1 cellular context compared by ENCODE assay signal in the genomic region with DNA sequence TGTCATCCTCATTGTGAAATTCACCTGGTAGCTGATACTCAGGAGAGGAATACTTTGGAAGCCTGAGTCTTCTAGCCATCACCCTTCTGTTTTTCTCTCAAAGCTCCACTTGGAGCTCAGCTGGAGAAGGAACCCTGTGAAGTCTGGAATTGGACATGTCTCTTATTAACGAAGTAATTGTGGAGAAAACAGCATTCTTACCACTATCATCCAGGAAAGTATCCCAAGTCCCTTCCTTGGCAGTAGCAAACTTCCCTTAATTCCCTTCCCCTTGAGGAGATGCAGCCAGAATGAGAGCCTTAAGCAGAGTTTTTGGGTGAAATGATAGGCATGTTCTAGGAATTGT.
TF ChIP-seq lines count a peak whose summit lies in the region.

No MANE protein-coding gene starts in this region.

TF ChIP-seq in H1, 55 proteins besides CTCF, POLR2A, EP300 and RAD21:
- TF ChIP-seq SP4 (IDR thresholded peaks at IDR 0.05; ENCODE audit: low read length) (no peak), SP2 (IDR thresholded peaks at IDR 0.05; ENCODE audit: low read length) (no peak), KDM4A (IDR thresholded peaks at IDR 0.05; ENCODE audit: low read depth, low read length, severe bottlenecking) (no peak), SIN3A (conservative IDR thresholded peaks at IDR 0.05 in 1 of 2, IDR thresholded peaks at IDR 0.05 in 1 of 2; ENCODE audit: low read depth in 1 of 2, low read length in 2 of 2) (no peak), ZNF274 (IDR thresholded peaks at IDR 0.05; ENCODE audit: borderline replicate concordance, extremely low read depth, low read length) (no peak), HDAC2 (IDR thresholded peaks at IDR 0.05; ENCODE audit: borderline replicate concordance in 1 of 2, low read depth in 2 of 2, low read length in 2 of 2) (no peak), SAP30 (IDR thresholded peaks at IDR 0.05; ENCODE audit: insufficient read depth, insufficient replicate concordance, low read length) (no peak), YY1 (IDR thresholded peaks at IDR 0.05; ENCODE audit: low read depth, low read length) (no peak), POLR2AphosphoS5 (IDR thresholded peaks at IDR 0.05; ENCODE audit: low read depth, low read length) (no peak), BACH1 (IDR thresholded peaks at IDR 0.05; ENCODE audit: low read length) (no peak), JUN (IDR thresholded peaks at IDR 0.05; ENCODE audit: low read depth, low read length) (no peak), GTF2F1 (IDR thresholded peaks at IDR 0.05; ENCODE audit: borderline replicate concordance, low read depth, low read length) (no peak), SIRT6 (IDR thresholded peaks at IDR 0.05; ENCODE audit: low read length) (no peak), SIX5 (IDR thresholded peaks at IDR 0.05; ENCODE audit: low read depth, low read length) (no peak), EZH2 (IDR thresholded peaks at IDR 0.05; ENCODE audit: low read depth, low read length, severe bottlenecking) (no peak), RBBP5 (IDR thresholded peaks at IDR 0.05; ENCODE audit: borderline replicate concordance, low read depth, low read length) (no peak), BCL11A (IDR thresholded peaks at IDR 0.05; ENCODE audit: low read depth in 2 of 2, low read length in 2 of 2) (no peak), TAF1 (IDR thresholded peaks at IDR 0.05; ENCODE audit: low read depth, low read length) (no peak)
- TF ChIP-seq, protein P1, sequence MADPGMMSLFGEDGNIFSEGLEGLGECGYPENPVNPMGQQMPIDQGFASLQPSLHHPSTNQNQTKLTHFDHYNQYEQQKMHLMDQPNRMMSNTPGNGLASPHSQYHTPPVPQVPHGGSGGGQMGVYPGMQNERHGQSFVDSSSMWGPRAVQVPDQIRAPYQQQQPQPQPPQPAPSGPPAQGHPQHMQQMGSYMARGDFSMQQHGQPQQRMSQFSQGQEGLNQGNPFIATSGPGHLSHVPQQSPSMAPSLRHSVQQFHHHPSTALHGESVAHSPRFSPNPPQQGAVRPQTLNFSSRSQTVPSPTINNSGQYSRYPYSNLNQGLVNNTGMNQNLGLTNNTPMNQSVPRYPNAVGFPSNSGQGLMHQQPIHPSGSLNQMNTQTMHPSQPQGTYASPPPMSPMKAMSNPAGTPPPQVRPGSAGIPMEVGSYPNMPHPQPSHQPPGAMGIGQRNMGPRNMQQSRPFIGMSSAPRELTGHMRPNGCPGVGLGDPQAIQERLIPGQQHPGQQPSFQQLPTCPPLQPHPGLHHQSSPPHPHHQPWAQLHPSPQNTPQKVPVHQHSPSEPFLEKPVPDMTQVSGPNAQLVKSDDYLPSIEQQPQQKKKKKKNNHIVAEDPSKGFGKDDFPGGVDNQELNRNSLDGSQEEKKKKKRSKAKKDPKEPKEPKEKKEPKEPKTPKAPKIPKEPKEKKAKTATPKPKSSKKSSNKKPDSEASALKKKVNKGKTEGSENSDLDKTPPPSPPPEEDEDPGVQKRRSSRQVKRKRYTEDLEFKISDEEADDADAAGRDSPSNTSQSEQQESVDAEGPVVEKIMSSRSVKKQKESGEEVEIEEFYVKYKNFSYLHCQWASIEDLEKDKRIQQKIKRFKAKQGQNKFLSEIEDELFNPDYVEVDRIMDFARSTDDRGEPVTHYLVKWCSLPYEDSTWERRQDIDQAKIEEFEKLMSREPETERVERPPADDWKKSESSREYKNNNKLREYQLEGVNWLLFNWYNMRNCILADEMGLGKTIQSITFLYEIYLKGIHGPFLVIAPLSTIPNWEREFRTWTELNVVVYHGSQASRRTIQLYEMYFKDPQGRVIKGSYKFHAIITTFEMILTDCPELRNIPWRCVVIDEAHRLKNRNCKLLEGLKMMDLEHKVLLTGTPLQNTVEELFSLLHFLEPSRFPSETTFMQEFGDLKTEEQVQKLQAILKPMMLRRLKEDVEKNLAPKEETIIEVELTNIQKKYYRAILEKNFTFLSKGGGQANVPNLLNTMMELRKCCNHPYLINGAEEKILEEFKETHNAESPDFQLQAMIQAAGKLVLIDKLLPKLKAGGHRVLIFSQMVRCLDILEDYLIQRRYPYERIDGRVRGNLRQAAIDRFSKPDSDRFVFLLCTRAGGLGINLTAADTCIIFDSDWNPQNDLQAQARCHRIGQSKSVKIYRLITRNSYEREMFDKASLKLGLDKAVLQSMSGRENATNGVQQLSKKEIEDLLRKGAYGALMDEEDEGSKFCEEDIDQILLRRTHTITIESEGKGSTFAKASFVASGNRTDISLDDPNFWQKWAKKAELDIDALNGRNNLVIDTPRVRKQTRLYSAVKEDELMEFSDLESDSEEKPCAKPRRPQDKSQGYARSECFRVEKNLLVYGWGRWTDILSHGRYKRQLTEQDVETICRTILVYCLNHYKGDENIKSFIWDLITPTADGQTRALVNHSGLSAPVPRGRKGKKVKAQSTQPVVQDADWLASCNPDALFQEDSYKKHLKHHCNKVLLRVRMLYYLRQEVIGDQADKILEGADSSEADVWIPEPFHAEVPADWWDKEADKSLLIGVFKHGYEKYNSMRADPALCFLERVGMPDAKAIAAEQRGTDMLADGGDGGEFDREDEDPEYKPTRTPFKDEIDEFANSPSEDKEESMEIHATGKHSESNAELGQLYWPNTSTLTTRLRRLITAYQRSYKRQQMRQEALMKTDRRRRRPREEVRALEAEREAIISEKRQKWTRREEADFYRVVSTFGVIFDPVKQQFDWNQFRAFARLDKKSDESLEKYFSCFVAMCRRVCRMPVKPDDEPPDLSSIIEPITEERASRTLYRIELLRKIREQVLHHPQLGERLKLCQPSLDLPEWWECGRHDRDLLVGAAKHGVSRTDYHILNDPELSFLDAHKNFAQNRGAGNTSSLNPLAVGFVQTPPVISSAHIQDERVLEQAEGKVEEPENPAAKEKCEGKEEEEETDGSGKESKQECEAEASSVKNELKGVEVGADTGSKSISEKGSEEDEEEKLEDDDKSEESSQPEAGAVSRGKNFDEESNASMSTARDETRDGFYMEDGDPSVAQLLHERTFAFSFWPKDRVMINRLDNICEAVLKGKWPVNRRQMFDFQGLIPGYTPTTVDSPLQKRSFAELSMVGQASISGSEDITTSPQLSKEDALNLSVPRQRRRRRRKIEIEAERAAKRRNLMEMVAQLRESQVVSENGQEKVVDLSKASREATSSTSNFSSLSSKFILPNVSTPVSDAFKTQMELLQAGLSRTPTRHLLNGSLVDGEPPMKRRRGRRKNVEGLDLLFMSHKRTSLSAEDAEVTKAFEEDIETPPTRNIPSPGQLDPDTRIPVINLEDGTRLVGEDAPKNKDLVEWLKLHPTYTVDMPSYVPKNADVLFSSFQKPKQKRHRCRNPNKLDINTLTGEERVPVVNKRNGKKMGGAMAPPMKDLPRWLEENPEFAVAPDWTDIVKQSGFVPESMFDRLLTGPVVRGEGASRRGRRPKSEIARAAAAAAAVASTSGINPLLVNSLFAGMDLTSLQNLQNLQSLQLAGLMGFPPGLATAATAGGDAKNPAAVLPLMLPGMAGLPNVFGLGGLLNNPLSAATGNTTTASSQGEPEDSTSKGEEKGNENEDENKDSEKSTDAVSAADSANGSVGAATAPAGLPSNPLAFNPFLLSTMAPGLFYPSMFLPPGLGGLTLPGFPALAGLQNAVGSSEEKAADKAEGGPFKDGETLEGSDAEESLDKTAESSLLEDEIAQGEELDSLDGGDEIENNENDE (IDR thresholded peaks at IDR 0.05; ENCODE audit: insufficient replicate concordance, low read length) = no peak
